In the genomic region with DNA sequence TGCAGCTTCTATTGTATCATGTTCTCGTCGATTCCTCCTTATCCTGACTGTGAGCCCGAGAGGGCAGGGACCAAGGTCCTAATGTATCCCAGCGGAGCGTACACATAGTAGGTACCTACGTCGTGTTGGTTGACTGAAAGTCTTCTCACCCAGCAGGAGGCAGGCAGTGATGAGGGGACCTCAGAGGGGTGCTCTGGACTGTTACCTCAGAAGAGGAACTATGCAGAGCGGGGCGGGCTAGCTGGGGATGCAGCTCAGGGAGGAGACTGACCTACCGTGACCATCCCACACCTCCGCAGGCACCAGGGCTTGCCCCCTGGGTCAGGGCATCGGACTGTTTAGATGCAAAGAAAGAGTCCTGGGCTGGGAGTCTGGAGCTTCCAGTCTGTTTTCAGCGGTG, we compare ENCODE assay signal across 18 cellular contexts. TPM values are rescaled to one million over a fixed set of nuclear protein-coding genes. Genes with fewer than 3 reads are reported as not detected.
DNase-seq lines count a peak whose midpoint lies in the region; ATAC-seq, FAIRE-seq and TF ChIP-seq lines count a peak whose summit lies in the region.
"Had no signal": no experiment of that assay in that cellular context is flagged by ENCODE, and none has a peak within 500 bp of the region (broad histone marks: within the 10 kb centered on the region; RNA-seq: fewer than 3 reads in every experiment).

No MANE protein-coding gene starts in this region.

- H2BK12ac ChIP-seq in H1 (ENCODE audit: low read depth, low read length), result no peak overlapping the region

- H3K79me2 ChIP-seq in H1 (ENCODE audit: control insufficient read depth in 1 of 2, insufficient read depth in 2 of 2, low read length in 2 of 2) (no peaks in the 10 kb centered on the region), neural progenitor cell (ENCODE audit: low read depth) (no peaks in the 10 kb centered on the region)

- peak overlapping the region; percentile 29 for H3K27ac Mint-ChIP-seq in neural progenitor cell
- H3K27ac Mint-ChIP-seq in CD4-positive, alpha-beta T cell, result no peak overlapping the region
- H3K27ac Mint-ChIP-seq: CD4-positive, CD25-positive, alpha-beta regulatory T cell; H9 had no signal

- H3K4me1 ChIP-seq in RWPE2 (ENCODE audit: insufficient read depth, poor library complexity, severe bottlenecking) (peaks cover 6% of the 10 kb centered on the region), H1 (replicated peaks in 1 of 4; ENCODE audit: control insufficient read depth in 3 of 4, insufficient read depth in 4 of 4, low read length in 3 of 4) (peaks cover 0 to 7% (median 2%) of the 10 kb centered on the region in 4 experiments; a peak in 5 of 7 replicates), neural progenitor cell (peaks cover 13% of the 10 kb centered on the region)

- H3K36me3 ChIP-seq in RWPE2 (ENCODE audit: low read depth) (no peaks in the 10 kb centered on the region), H1 (ENCODE audit: control insufficient read depth in 2 of 4, insufficient read depth in 4 of 4, low read length in 3 of 4) (no peaks in the 10 kb centered on the region), neural progenitor cell (no peaks in the 10 kb centered on the region), MG63 (no peaks in the 10 kb centered on the region)
- H3K36me3 ChIP-seq: BE2C had no signal

- peaks cover 4% of the 10 kb centered on the region for H3K9me3 Mint-ChIP-seq in neural progenitor cell
- no peaks in the 10 kb centered on the region for H3K9me3 Mint-ChIP-seq in CD4-positive, alpha-beta T cell
- H3K9me3 Mint-ChIP-seq: CD4-positive, CD25-positive, alpha-beta regulatory T cell had no signal

- H3K18ac ChIP-seq in H1 (ENCODE audit: extremely low read depth, low read length), result no peak overlapping the region

- H2BK20ac ChIP-seq in H1 (ENCODE audit: low read length), result no peak overlapping the region

- H3K14ac ChIP-seq in H1 (ENCODE audit: insufficient read length), result no peak overlapping the region

- 86% methylated on average over 13 of the region's 13 CpGs; no CpG with 5 or more reads in 1 of the 2 experiments for WGBS in H1 (ENCODE audit: extremely low coverage in 1 of 2, insufficient coverage in 1 of 2, insufficient read length in 1 of 2, insufficient replicate concordance in 2 of 2, low coverage in 1 of 2, low lambda C conversion rate in 2 of 2, missing lambda C conversion rate in 1 of 2), 2 experiments

- no peak for TF ChIP-seq RAD21 in H1 (IDR thresholded peaks at IDR 0.05 in 1 of 2, conservative IDR thresholded peaks at IDR 0.05 in 1 of 2; ENCODE audit: low read depth in 2 of 2, low read length in 2 of 2)

- H3K9ac ChIP-seq in H1 (replicated peaks in 1 of 4; ENCODE audit: extremely low read depth in 1 of 4, low read depth in 3 of 4, low read length in 3 of 4) (no peak overlapping the region), neural progenitor cell (no peak overlapping the region)

- H4K5ac ChIP-seq in H1 (ENCODE audit: insufficient read length, low read depth, low read length), result no peak overlapping the region

- H3K27me3 Mint-ChIP-seq in neural progenitor cell (ENCODE audit: insufficient read depth, low read depth), result peaks cover 11% of the 10 kb centered on the region
- H3K27me3 Mint-ChIP-seq in CD4-positive, alpha-beta T cell, result peaks cover 4% of the 10 kb centered on the region

- no peak overlapping the region for H2BK5ac ChIP-seq in H1 (ENCODE audit: low read depth, low read length)

- CTCF ChIA-PET in H1 (lab: Charles Lee; ENCODE audit: partially characterized antibody), result interaction anchor here (0.6 to 5.7 kb wide), 16 partner anchors 10 to 60 kb away, joined by 3 to 56 read pairs (median 10); a partner anchor contains a TSS
- CTCF ChIA-PET in CD4-positive, alpha-beta T cell (lab: Charles Lee), result interaction anchor here (0.9 kb wide), 1 partner anchor 23 kb away, joined by 3 read pairs; no protein-coding TSS in a partner anchor

- TF ChIP-seq CTCF in RWPE2 (IDR thresholded peaks at IDR 0.05; ENCODE audit: poor library complexity, severe bottlenecking) (no peak), H1 (IDR thresholded peaks at IDR 0.05; ENCODE audit: control extremely low read depth in 1 of 3, insufficient read depth in 1 of 3, low read depth in 1 of 3, low read length in 3 of 3) (no peak), neural progenitor cell (IDR thresholded peaks at IDR 0.05) (no peak)
- no peak for TF ChIP-seq CTCF in CD4-positive, alpha-beta T cell (IDR thresholded peaks at IDR 0.05)

- no peak overlapping the region for H3K4ac ChIP-seq in H1 (replicated peaks; ENCODE audit: insufficient read length, low read depth, low read length)

- no peak overlapping the region for H4K91ac ChIP-seq in H1 (replicated peaks; ENCODE audit: insufficient read length, low read length)

- H3K79me1 ChIP-seq in H1 (ENCODE audit: low read depth, low read length), result no peaks in the 10 kb centered on the region

- H3K27me3 ChIP-seq in RWPE2 (ENCODE audit: insufficient read depth, poor library complexity, severe bottlenecking) (no peaks in the 10 kb centered on the region), H1 (replicated peaks in 1 of 4; ENCODE audit: control insufficient read depth in 3 of 4, extremely low read depth in 1 of 4, insufficient read depth in 3 of 4, low read length in 3 of 4) (no peaks in the 10 kb centered on the region), neural progenitor cell (no peaks in the 10 kb centered on the region), MG63 (no peaks in the 10 kb centered on the region)
- no peaks in the 10 kb centered on the region for H3K27me3 ChIP-seq in CD4-positive, alpha-beta T cell (ENCODE audit: control insufficient read depth, insufficient read depth, low read length)
- H3K27me3 ChIP-seq: BE2C had no signal

- H3K4me1 Mint-ChIP-seq in neural progenitor cell, result peaks cover 18% of the 10 kb centered on the region
- H3K4me1 Mint-ChIP-seq in CD4-positive, alpha-beta T cell (ENCODE audit: low read depth), result no peaks in the 10 kb centered on the region

- POLR2A ChIA-PET in H1 (lab: Charles Lee; ENCODE audit: partially characterized antibody), result interaction anchor here (1.0 to 28.7 kb wide), 4 partner anchors 18 to 70 kb away, joined by 3 to 1505 read pairs (median 106); a partner anchor contains a TSS
- POLR2A ChIA-PET in CD4-positive, alpha-beta T cell (lab: Charles Lee), result interaction anchor here (1.2 kb wide), 1 partner anchor 11 kb away, joined by 3 read pairs; a partner anchor contains a TSS

- no peak overlapping the region for H2BK15ac ChIP-seq in H1 (ENCODE audit: low read length)

- no peaks in the 10 kb centered on the region for H3K9me3 ChIP-seq in RWPE2 (ENCODE audit: severe bottlenecking)
- no peaks in the 10 kb centered on the region for H3K9me3 ChIP-seq in H1 (ENCODE audit: insufficient read depth in 2 of 2, low read depth in 1 of 2, low read length in 1 of 2)
- no peaks in the 10 kb centered on the region for H3K9me3 ChIP-seq in neural progenitor cell (ENCODE audit: low read depth)
- no peaks in the 10 kb centered on the region for H3K9me3 ChIP-seq in MG63
- no peaks in the 10 kb centered on the region for H3K9me3 ChIP-seq in CD4-positive, alpha-beta T cell (ENCODE audit: control insufficient read depth, low read length)
- H3K9me3 ChIP-seq: BE2C had no signal

- H3K56ac ChIP-seq in H1 (replicated peaks; ENCODE audit: insufficient read length, low read depth, low read length), result no peak overlapping the region

- H3K27ac ChIP-seq in RWPE2 (ENCODE audit: poor library complexity, severe bottlenecking) (no peak overlapping the region), H1 (ENCODE audit: low read depth, low read length) (no peak overlapping the region), neural progenitor cell (no peak overlapping the region)
- no peak overlapping the region for H3K27ac ChIP-seq in CD4-positive, alpha-beta T cell (ENCODE audit: low read depth, low read length)

- FAIRE-seq in H1 (lab: Jason Lieb, UNC), result no peak
- FAIRE-seq: A204.1 had no signal

- no peaks in the 10 kb centered on the region for H3K36me3 Mint-ChIP-seq in neural progenitor cell
- H3K36me3 Mint-ChIP-seq in CD4-positive, alpha-beta T cell (ENCODE audit: low read depth), result no peaks in the 10 kb centered on the region
- H3K36me3 Mint-ChIP-seq: CD4-positive, CD25-positive, alpha-beta regulatory T cell had no signal

- DNase-seq in RWPE2 (ENCODE audit: low spot score), result peak; percentile 82
- DNase-seq in H1 (ENCODE audit: low read depth in 1 of 2, low spot score in 2 of 2), result no peak
- DNase-seq in neural progenitor cell (ENCODE audit: low spot score), result no peak
- no peak for DNase-seq in SK-N-DZ (ENCODE audit: low spot score)
- DNase-seq in MG63, result no peak
- DNase-seq in SHP77 (lab: John Stamatoyannopoulos, UW), result no peak
- DNase-seq in CD4-positive, alpha-beta T cell, result no peak
- DNase-seq: ACHN; BE2C; C1 segment of cervical spinal cord; CD4-positive, CD25-positive, alpha-beta regulatory T cell; DMS153; DMS79; GDM1; GOT3; H9 had no signal

- H2AFZ ChIP-seq in H1 (ENCODE audit: low read length), result no peak overlapping the region
- H2AFZ ChIP-seq in neural progenitor cell (replicated peaks), result no peak overlapping the region

- H3K23ac ChIP-seq in H1 (ENCODE audit: insufficient read length), result no peak overlapping the region

- 0 out of 2 replicates have a peak overlapping the region, but pooled peaks have one; percentile 15 for H4K8ac ChIP-seq in H1 (ENCODE audit: extremely low read depth, insufficient read depth, low read length)

- H3K4me3 Mint-ChIP-seq in neural progenitor cell, result no peak overlapping the region
- H3K4me3 Mint-ChIP-seq in CD4-positive, alpha-beta T cell, result no peak overlapping the region
- H3K4me3 Mint-ChIP-seq: H9 had no signal

- ATAC-seq in RWPE2 (ENCODE audit: low read depth), result no peak
- no peak for ATAC-seq in CD4-positive, alpha-beta T cell (ENCODE audit: poor library complexity)

- TF ChIP-seq EP300 in H1 (IDR thresholded peaks at IDR 0.05; ENCODE audit: borderline replicate concordance in 1 of 2, low read depth in 2 of 2, low read length in 2 of 2), result no peak

- no peaks in the 10 kb centered on the region for H3K23me2 ChIP-seq in H1 (ENCODE audit: low read depth, low read length)

- no peak overlapping the region for H2BK120ac ChIP-seq in H1 (replicated peaks; ENCODE audit: low read depth, low read length)

- no peak overlapping the region for H3K4me2 ChIP-seq in H1 (ENCODE audit: insufficient read depth in 1 of 2, low read depth in 2 of 2, low read length in 2 of 2)
- no peak overlapping the region for H3K4me2 ChIP-seq in neural progenitor cell

- H4K20me1 ChIP-seq in H1 (replicated peaks in 1 of 2; ENCODE audit: control insufficient read depth in 1 of 2, insufficient read depth in 2 of 2, low read length in 2 of 2) (no peaks in the 10 kb centered on the region), neural progenitor cell (ENCODE audit: low read depth) (no peaks in the 10 kb centered on the region)

- intact Hi-C loops in CD4-positive, alpha-beta T cell (cut with DNase I, micrococcal nuclease), result no loop called here

- no peak overlapping the region for H2AK5ac ChIP-seq in H1 (ENCODE audit: low read depth, low read length)

- no peak overlapping the region for H3K4me3 ChIP-seq in RWPE2 (ENCODE audit: severe bottlenecking)
- H3K4me3 ChIP-seq in H1 (ENCODE audit: extremely low read depth in 1 of 4, insufficient read depth in 2 of 4, low read depth in 3 of 4, low read length in 4 of 4), result no peak overlapping the region
- no peak overlapping the region for H3K4me3 ChIP-seq in neural progenitor cell
- no peak overlapping the region for H3K4me3 ChIP-seq in MG63

- peaks cover 14% of the 10 kb centered on the region for H3F3A ChIP-seq in neural progenitor cell (ENCODE audit: low read depth)

- TF ChIP-seq POLR2A in H1 (IDR thresholded peaks at IDR 0.05; ENCODE audit: control extremely low read depth in 1 of 2, low read depth in 2 of 2, low read length in 2 of 2), result no peak

RNA-seq across cellular contexts. Expression of a gene that starts 11.4 kb away (rescaled TPM):
- total RNA-seq in H1 (2021; fragmentation: NEBNext Ultra II Directional; extraction: Animal tissue kit (Norgen Biotek cat#: 25700)), result 28.7 and 34.3 TPM in 2 replicates
- polyA plus RNA-seq in H1 (2011; rRNA removed), result 159 and 215 TPM in 2 replicates
- 112 TPM for polyA plus RNA-seq in H1 (2011; cell fraction: cytosol; rRNA removed)
- 104 TPM for polyA plus RNA-seq in H1 (2011; cell fraction: nucleus; rRNA removed)
- 33.4 to 49.1 TPM (median 43.9 TPM) in 4 replicates for polyA plus RNA-seq in H1 (2012, experiment 1 of 2)
- polyA plus RNA-seq in H1 (2012, experiment 2 of 2), result 56.2 TPM
- polyA plus RNA-seq in H1 (2013, experiment 1 of 2), result 17.9 TPM
- 16.9 TPM for polyA plus RNA-seq in H1 (2013, experiment 2 of 2)
- 55.7 and 84.0 TPM in 2 replicates for polyA minus RNA-seq in H1 (2011; rRNA and poly(A)+ RNA removed)
- 89.2 TPM for polyA minus RNA-seq in H1 (2011; cell fraction: cytosol; rRNA and poly(A)+ RNA removed)
- polyA minus RNA-seq in H1 (2011; cell fraction: nucleus; rRNA and poly(A)+ RNA removed), result 65.8 TPM
- 2.4 and 4.8 TPM in 2 replicates for total RNA-seq in neural progenitor cell (ENCODE audit: low replicate concordance)
- polyA plus RNA-seq in SK-N-DZ (2014; cell fraction: cytosol; rRNA removed), result 8.0 and 8.1 TPM in 2 replicates
- polyA plus RNA-seq in SK-N-DZ (2014; cell fraction: nucleus; rRNA removed), result 6.2 and 7.3 TPM in 2 replicates
- total RNA-seq in MG63 (2014; rRNA removed; shearing (Covaris generic); ENCODE audit: low replicate concordance), result 8.8 and 18.5 TPM in 2 replicates
- under 1 TPM; 0.42 to 0.47 TPM for total RNA-seq in CD4-positive, alpha-beta T cell

RNA-seq across cellular contexts. Expression of a gene that starts 35.5 kb away (rescaled TPM):
- total RNA-seq in H1 (2021; fragmentation: NEBNext Ultra II Directional; extraction: Animal tissue kit (Norgen Biotek cat#: 25700)), result 0.48 and 0.60 TPM in 2 replicates
- polyA plus RNA-seq in H1 (2011; rRNA removed), result 0.22 and 0.23 TPM in 2 replicates
- 0.21 TPM for polyA plus RNA-seq in H1 (2011; cell fraction: cytosol; rRNA removed)
- polyA plus RNA-seq in H1 (2011; cell fraction: nucleus; rRNA removed), result 1.0 TPM
- 0.12 to 0.18 TPM (median 0.17 TPM) in 3 of 4 replicates, not detected in the other for polyA plus RNA-seq in H1 (2012, experiment 1 of 2)
- polyA plus RNA-seq in H1 (2012, experiment 2 of 2), result 0.16 TPM
- 0.20 TPM for polyA plus RNA-seq in H1 (2013, experiment 1 of 2)
- polyA plus RNA-seq in H1 (2013, experiment 2 of 2), result 0.20 TPM
- polyA minus RNA-seq in H1 (2011; rRNA and poly(A)+ RNA removed), result 0.27 and 0.85 TPM in 2 replicates
- polyA minus RNA-seq in H1 (2011; cell fraction: cytosol; rRNA and poly(A)+ RNA removed), result not detected
- polyA minus RNA-seq in H1 (2011; cell fraction: nucleus; rRNA and poly(A)+ RNA removed), result 2.5 TPM
- total RNA-seq in neural progenitor cell (ENCODE audit: low replicate concordance), result 0.12 TPM in 1 of 2 replicates, not detected in the other
- 1.4 and 1.5 TPM in 2 replicates for polyA plus RNA-seq in SK-N-DZ (2014; cell fraction: cytosol; rRNA removed)
- polyA plus RNA-seq in SK-N-DZ (2014; cell fraction: nucleus; rRNA removed), result 0.93 and 1.6 TPM in 2 replicates
- total RNA-seq in MG63 (2014; rRNA removed; shearing (Covaris generic); ENCODE audit: low replicate concordance), result not detected in 2 replicates
- under 1 TPM; 0.11 to 0.14 TPM for total RNA-seq in CD4-positive, alpha-beta T cell
- total RNA-seq: CD4-positive, CD25-positive, alpha-beta regulatory T cell; Daoy had no signal
- polyA plus RNA-seq: CD4-positive, CD25-positive, alpha-beta regulatory T cell had no signal
